7 cellular contexts compared by ENCODE assay signal in genomic region chr9:91192379-91192775, GRCh38.
DNase-seq lines count a peak whose midpoint lies in the region; ATAC-seq and TF ChIP-seq lines count a peak whose summit lies in the region.

No MANE protein-coding gene starts in this region.

- no peak for TF ChIP-seq CTCF in HEK293 (tag by site-specific recombination; IDR thresholded peaks at IDR 0.05)

- peak in 1 of 2 experiments; percentile 60 for DNase-seq in SJSA1 (ENCODE audit: low read depth in 1 of 2, low spot score in 2 of 2)
- DNase-seq in fibroblast of peridontal ligament (ENCODE audit: extremely low read depth), result peak; percentile 49
- no peak for DNase-seq in epidermal melanocyte (ENCODE audit: insufficient read length, low spot score)
- DNase-seq in HEK293T (ENCODE audit: extremely low spot score), result no peak

- H3K4me1 ChIP-seq in HEK293 (ENCODE audit: control insufficient read depth, insufficient read depth, low read length) (peaks cover 3% of the 10 kb centered on the region; the same call in 1 of the 2 replicates), SJSA1 (replicated peaks) (peaks cover 38% of the 10 kb centered on the region), skeletal muscle tissue (ENCODE audit: control insufficient read depth in 3 of 3, insufficient read depth in 3 of 3, low read length in 3 of 3) (peaks cover 39 to 62% (median 57%) of the 10 kb centered on the region in 3 donors)

- POLR2A ChIA-PET in HEK293 (lab: Yijun Ruan, JAX) (no interaction called here), HEK293T (lab: Yijun Ruan, JAX) (no interaction called here)

- peak overlapping the region; percentile 77 to 98 (median 98) for H3K9ac ChIP-seq in skeletal muscle tissue (ENCODE audit: low read depth in 1 of 3, low read length in 3 of 3)

- H3K4me3 ChIP-seq in HEK293 (ENCODE audit: low read depth, low read length) (no peak overlapping the region), SJSA1 (no peak overlapping the region), skeletal muscle tissue (ENCODE audit: low read length in 3 of 3) (peak overlapping the region; percentile 44 to 77 (median 52))

- H3K27me3 ChIP-seq in SJSA1 (replicated peaks) (no peaks in the 10 kb centered on the region), skeletal muscle tissue (ENCODE audit: control insufficient read depth in 3 of 3, insufficient read depth in 3 of 3, low read length in 3 of 3) (no peaks in the 10 kb centered on the region)

- CTCF ChIA-PET in HEK293 (lab: Yijun Ruan, JAX) (interaction anchor here (0.6 to 0.8 kb wide), 4 partner anchors 92 to 535 kb away, joined by 3 to 8 read pairs (median 3); no protein-coding TSS in a partner anchor), HEK293T (lab: Yijun Ruan, JAX) (no interaction called here)

- ATAC-seq in GM19395 (IDR thresholded peaks at IDR 0.05; ENCODE audit: unreplicated experiment), result no peak

- H3K27ac ChIP-seq in HEK293 (ENCODE audit: extremely low read depth, low read depth, low read length) (no peak overlapping the region; the same call in 1 of the 2 replicates), SJSA1 (peak overlapping the region; percentile 99), skeletal muscle tissue (ENCODE audit: low read depth, low read length) (peak overlapping the region; percentile 100)

- H3K36me3 ChIP-seq in HEK293 (ENCODE audit: control insufficient read depth in 2 of 2, insufficient read depth in 1 of 2, low read length in 2 of 2) (no peaks in the 10 kb centered on the region), SJSA1 (no peaks in the 10 kb centered on the region), skeletal muscle tissue (ENCODE audit: control insufficient read depth in 3 of 3, insufficient read depth in 3 of 3, low read length in 3 of 3) (no peaks in the 10 kb centered on the region)

- H3K9me3 ChIP-seq in HEK293 (ENCODE audit: control insufficient read depth, insufficient read depth, low read depth, low read length) (no peaks in the 10 kb centered on the region), SJSA1 (replicated peaks) (no peaks in the 10 kb centered on the region), skeletal muscle tissue (ENCODE audit: control insufficient read depth in 3 of 3, low read length in 3 of 3) (no peaks in the 10 kb centered on the region)

TF ChIP-seq in HEK293, 187 proteins besides CTCF, POLR2A, EP300 and RAD21:
- no peak for TF ChIP-seq ZNF354C (tag by site-specific recombination; IDR thresholded peaks at IDR 0.05; ENCODE audit: borderline replicate concordance, low read depth)
- TF ChIP-seq ZNF184 (tag by site-specific recombination; IDR thresholded peaks at IDR 0.05), result 0 out of 2 replicates have a peak, but pooled peaks have one; percentile 27
- peak; percentile 40 for TF ChIP-seq ZBTB20 (tag by site-specific recombination; IDR thresholded peaks at IDR 0.05)

TF ChIP-seq in HEK293T, 16 proteins besides CTCF, POLR2A, EP300 and RAD21:
- no peak for TF ChIP-seq CTBP1 (IDR thresholded peaks at IDR 0.05; ENCODE audit: borderline replicate concordance)
- no peak for TF ChIP-seq PKNOX1 (IDR thresholded peaks at IDR 0.05)
- TF ChIP-seq TARDBP (IDR thresholded peaks at IDR 0.05), result no peak
- no peak for TF ChIP-seq ELF4 (IDR thresholded peaks at IDR 0.05)
- no peak for TF ChIP-seq FOXA1 (IDR thresholded peaks at IDR 0.05)
- TF ChIP-seq SUZ12 (IDR thresholded peaks at IDR 0.05), result no peak
- no peak for TF ChIP-seq LEF1 (IDR thresholded peaks at IDR 0.05; ENCODE audit: borderline replicate concordance)
- no peak for TF ChIP-seq NFRKB (IDR thresholded peaks at IDR 0.05)
- TF ChIP-seq ARNT (IDR thresholded peaks at IDR 0.05), result no peak
- no peak for TF ChIP-seq HDGF (IDR thresholded peaks at IDR 0.05; ENCODE audit: borderline replicate concordance)
- TF ChIP-seq FOXM1 (IDR thresholded peaks at IDR 0.05; ENCODE audit: borderline replicate concordance), result no peak
- TF ChIP-seq FOXK2 (IDR thresholded peaks at IDR 0.05), result no peak
- TF ChIP-seq SP1 (IDR thresholded peaks at IDR 0.05), result no peak
- no peak for TF ChIP-seq L3MBTL2 (conservative IDR thresholded peaks at IDR 0.05)
- TF ChIP-seq BHLHE40 (IDR thresholded peaks at IDR 0.05; ENCODE audit: borderline replicate concordance), result no peak
- no peak for TF ChIP-seq ZNF384 (IDR thresholded peaks at IDR 0.05)

Comparison
In these comparisons a context has a peak if more than half of its experiments do, and no peak if none do; other contexts are left out.
1. H3K4me3 ChIP-seq: peak in skeletal muscle tissue (3 of 3); none in HEK293 (single experiment) and SJSA1 (single experiment).